In genomic region chr11:111512296-111513239, GRCh38 we compare ENCODE assay signal across 9 cellular contexts. TPM values are rescaled to one million over a fixed set of nuclear protein-coding genes. Genes with fewer than 3 reads are reported as not detected.
DNase-seq lines count a peak whose midpoint lies in the region; ATAC-seq and TF ChIP-seq lines count a peak whose summit lies in the region.
"Had no signal": no experiment of that assay in that cellular context is flagged by ENCODE, and none has a peak within 500 bp of the region (broad histone marks: within the 10 kb centered on the region; RNA-seq: fewer than 3 reads in every experiment).

TSS of gene BTG4 (minus strand) at chr11:111512386. CDS start at chr11:111498776, 13,610 bp downstream.

- H3K36me3 Mint-ChIP-seq in central memory CD8-positive, alpha-beta T cell (ENCODE audit: insufficient read depth) = peaks cover 1% of the 10 kb centered on the region

- intact Hi-C loops in right lobe of liver (cut with DNase I) (no loop called here), transverse colon (cut with DNase I; ENCODE audit: low total_unique reads) (no loop called here), lower leg skin (cut with DNase I; ENCODE audit: low total_unique reads) (no loop called here)

- no peaks in the 10 kb centered on the region for H3K9me3 Mint-ChIP-seq in central memory CD8-positive, alpha-beta T cell

- no peak for TF ChIP-seq EP300 in transverse colon (IDR thresholded peaks at IDR 0.05; ENCODE audit: low read depth)

- H3K27ac Mint-ChIP-seq in central memory CD8-positive, alpha-beta T cell (ENCODE audit: low read depth) = no peak within 1 kb of the TSS

- no peak for TF ChIP-seq CTCF in GM10248 (IDR thresholded peaks at IDR 0.05; ENCODE audit: control extremely low read depth, extremely low read depth, low read depth, missing control alignments)
- no peak for TF ChIP-seq CTCF in right lobe of liver (IDR thresholded peaks at IDR 0.05)
- no peak for TF ChIP-seq CTCF in transverse colon (IDR thresholded peaks at IDR 0.05)
- no peak for TF ChIP-seq CTCF in lower leg skin (IDR thresholded peaks at IDR 0.05)

- H3K4me3 Mint-ChIP-seq in central memory CD8-positive, alpha-beta T cell = peak within 1 kb of the TSS; percentile 40

- in situ Hi-C loops in transverse colon (cut with MboI; ENCODE audit: low pct_ligation_motif_present in 1 of 4, low pct_unique_long_range_greater_than_20kb in 1 of 4, low sequenced_read_pairs in 3 of 4) = no loop called here

- peak; percentile 40 for ATAC-seq in central memory CD8-positive, alpha-beta T cell (replicated peaks; ENCODE audit: extremely low read depth, poor library complexity, severe bottlenecking)
- ATAC-seq in right lobe of liver = peak; percentile 16 to 43 (median 30)

- H3K27me3 Mint-ChIP-seq in central memory CD8-positive, alpha-beta T cell = peaks cover 67% of the 10 kb centered on the region

- H3K4me1 ChIP-seq in right lobe of liver (peaks cover 0 to 9% (median 4%) of the 10 kb centered on the region in 4 donors), transverse colon (peaks cover 0 to 14% (median 11%) of the 10 kb centered on the region in 4 donors)

- no peaks in the 10 kb centered on the region for H3K36me3 ChIP-seq in right lobe of liver
- no peaks in the 10 kb centered on the region for H3K36me3 ChIP-seq in transverse colon

- H3K9me3 ChIP-seq in right lobe of liver = no peaks in the 10 kb centered on the region
- H3K9me3 ChIP-seq in transverse colon = no peaks in the 10 kb centered on the region

- CTCF ChIA-PET in GM10248 (lab: Yijun Ruan, JAX) = interaction anchor here (1.3 to 1.8 kb wide), 2 partner anchors 18 to 29 kb away, joined by 4 read pairs; no protein-coding TSS in a partner anchor

- DNase-seq in GM10248 (ENCODE audit: extremely low spot score) (peak; percentile 28), NCI-H69 (lab: John Stamatoyannopoulos, UW) (peak; percentile 67), right lobe of liver (no peak), transverse colon (peak; percentile 8), DMS114 treated with DMSO at 0.1 percent for 48 hours (lab: John Stamatoyannopoulos, UW; ENCODE audit: unreplicated experiment) (no peak), midbrain (lab: John Stamatoyannopoulos, UW) (no peak), lower leg skin (ENCODE audit: low spot score in 2 of 2) (no peak)
- DNase-seq in central memory CD8-positive, alpha-beta T cell (ENCODE audit: low spot score in 2 of 2) = no peak

- TF ChIP-seq POLR2A in right lobe of liver (IDR thresholded peaks at IDR 0.05) = no peak
- no peak for TF ChIP-seq POLR2A in transverse colon (IDR thresholded peaks at IDR 0.05)
- no peak for TF ChIP-seq POLR2A in lower leg skin (IDR thresholded peaks at IDR 0.05)

- H3K27ac ChIP-seq in right lobe of liver (no peak within 1 kb of the TSS), transverse colon (no peak within 1 kb of the TSS)

- H3K4me3 ChIP-seq in right lobe of liver = peak within 1 kb of the TSS; percentile 18 to 40 (median 21)
- peak within 1 kb of the TSS; percentile 15 to 51 (median 28) for H3K4me3 ChIP-seq in transverse colon
- no peak within 1 kb of the TSS for H3K4me3 ChIP-seq in lower leg skin (ENCODE audit: low read depth, poor library complexity, severe bottlenecking)

- H3K4me1 Mint-ChIP-seq in central memory CD8-positive, alpha-beta T cell = no peaks in the 10 kb centered on the region

- 3% methylated on average over 48 of the region's 90 CpGs for WGBS in right lobe of liver (ENCODE audit: insufficient coverage, low coverage, low lambda C conversion rate, missing lambda C conversion rate)
- 8% methylated on average over 60 of the region's 90 CpGs; no CpG with 5 or more reads in 1 of the 2 donors for WGBS in transverse colon (ENCODE audit: low coverage in 1 of 2), 2 donors
- WGBS in lower leg skin, 2 donors = 3 to 6% methylated on average over 59 to 72 of the region's 90 CpGs

- POLR2A ChIA-PET in GM10248 (lab: Yijun Ruan, JAX) = no interaction called here

- peaks cover 0 to 28% of the 10 kb centered on the region in 2 donors for H3K27me3 ChIP-seq in right lobe of liver
- peaks cover 44% of the 10 kb centered on the region for H3K27me3 ChIP-seq in transverse colon

RNA-seq across cellular contexts. Expression of gene BTG4, which starts in this region (rescaled TPM):
- total RNA-seq in right lobe of liver (not detected), transverse colon (not detected), lower leg skin (not detected)
- total RNA-seq: pulmonary artery endothelial cell had no signal

Comparison
In these comparisons a context has a peak if more than half of its experiments do, and no peak if none do; other contexts are left out.
1. Peak in ATAC-seq and H3K4me3 ChIP-seq in right lobe of liver; RNA of the gene not detected or under 1 TPM.
2. Peak in DNase-seq and H3K4me3 ChIP-seq in transverse colon; RNA of the gene not detected or under 1 TPM.
3. DNase-seq: peak in GM10248 (single experiment) and NCI-H69 (single experiment); none in central memory CD8-positive, alpha-beta T cell (0 of 2), right lobe of liver (0 of 3), DMS114 treated with DMSO at 0.1 percent for 48 hours (single experiment), midbrain (single experiment) and lower leg skin (0 of 2).